In the genomic region with DNA sequence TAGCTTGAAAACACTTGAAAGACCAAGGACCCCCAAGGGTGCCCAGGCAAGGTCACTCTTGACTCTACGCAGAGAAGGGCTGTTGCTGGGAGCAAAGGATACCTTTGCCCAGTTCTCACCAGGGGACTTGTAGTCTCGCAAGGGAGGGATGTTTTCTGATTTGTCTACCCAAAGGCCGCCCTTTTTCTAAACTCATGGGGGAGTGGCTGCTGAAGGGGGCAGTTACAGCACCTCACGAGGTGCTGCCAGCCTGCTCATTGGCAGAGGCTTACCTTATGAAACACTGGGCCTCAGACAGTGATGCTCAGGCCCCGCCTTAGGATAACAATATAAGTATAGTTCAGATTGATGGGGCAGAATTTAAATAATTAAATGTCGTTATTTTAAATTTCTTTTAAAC, we compare ENCODE assay signal across 1 cellular context.
TF ChIP-seq lines count a peak whose summit lies in the region.

No MANE protein-coding gene starts in this region.

TF ChIP-seq in IMR-90, 13 proteins besides CTCF, POLR2A, EP300 and RAD21:
- TF ChIP-seq MXI1 (IDR thresholded peaks at IDR 0.05; ENCODE audit: borderline replicate concordance, low read depth, low read length) (no peak), RFX5 (IDR thresholded peaks at IDR 0.05; ENCODE audit: low read depth, low read length) (no peak), RCOR1 (IDR thresholded peaks at IDR 0.05; ENCODE audit: insufficient replicate concordance, low read length) (no peak), FOS (IDR thresholded peaks at IDR 0.05; ENCODE audit: low read depth, low read length) (no peak), MAZ (IDR thresholded peaks at IDR 0.05; ENCODE audit: borderline replicate concordance, low read depth, low read length) (no peak), SMC3 (IDR thresholded peaks at IDR 0.05; ENCODE audit: low read depth, low read length) (no peak), CEBPB (IDR thresholded peaks at IDR 0.05; ENCODE audit: low read depth, low read length) (no peak), MAFK (IDR thresholded peaks at IDR 0.05; ENCODE audit: low read depth, low read length) (no peak), NFE2L2 (IDR thresholded peaks at IDR 0.05; ENCODE audit: low read depth, low read length) (no peak), BHLHE40 (IDR thresholded peaks at IDR 0.05; ENCODE audit: low read depth, low read length) (no peak), CHD1 (IDR thresholded peaks at IDR 0.05; ENCODE audit: low read depth, low read length) (no peak)
- TF ChIP-seq, protein P1, sequence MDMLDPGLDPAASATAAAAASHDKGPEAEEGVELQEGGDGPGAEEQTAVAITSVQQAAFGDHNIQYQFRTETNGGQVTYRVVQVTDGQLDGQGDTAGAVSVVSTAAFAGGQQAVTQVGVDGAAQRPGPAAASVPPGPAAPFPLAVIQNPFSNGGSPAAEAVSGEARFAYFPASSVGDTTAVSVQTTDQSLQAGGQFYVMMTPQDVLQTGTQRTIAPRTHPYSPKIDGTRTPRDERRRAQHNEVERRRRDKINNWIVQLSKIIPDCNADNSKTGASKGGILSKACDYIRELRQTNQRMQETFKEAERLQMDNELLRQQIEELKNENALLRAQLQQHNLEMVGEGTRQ (IDR thresholded peaks at IDR 0.05; ENCODE audit: low read depth, low read length): no peak
- TF ChIP-seq, protein P2, sequence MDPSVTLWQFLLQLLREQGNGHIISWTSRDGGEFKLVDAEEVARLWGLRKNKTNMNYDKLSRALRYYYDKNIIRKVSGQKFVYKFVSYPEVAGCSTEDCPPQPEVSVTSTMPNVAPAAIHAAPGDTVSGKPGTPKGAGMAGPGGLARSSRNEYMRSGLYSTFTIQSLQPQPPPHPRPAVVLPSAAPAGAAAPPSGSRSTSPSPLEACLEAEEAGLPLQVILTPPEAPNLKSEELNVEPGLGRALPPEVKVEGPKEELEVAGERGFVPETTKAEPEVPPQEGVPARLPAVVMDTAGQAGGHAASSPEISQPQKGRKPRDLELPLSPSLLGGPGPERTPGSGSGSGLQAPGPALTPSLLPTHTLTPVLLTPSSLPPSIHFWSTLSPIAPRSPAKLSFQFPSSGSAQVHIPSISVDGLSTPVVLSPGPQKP (IDR thresholded peaks at IDR 0.05; ENCODE audit: borderline replicate concordance, low read depth, low read length): no peak
TF ChIP-seq in IMR-90: peak in this region for 0.
